Comparison of ENCODE assay signal across 17 cellular contexts in genomic region chr18:69890558-69890957, GRCh38. TPM values are rescaled to one million over a fixed set of nuclear protein-coding genes. Genes with fewer than 3 reads are reported as not detected.
DNase-seq lines count a peak whose midpoint lies in the region; ATAC-seq lines count a peak whose summit lies in the region.
"Had no signal": no experiment of that assay in that cellular context is flagged by ENCODE, and none has a peak within 500 bp of the region (broad histone marks: within the 10 kb centered on the region; RNA-seq: fewer than 3 reads in every experiment).

No MANE protein-coding gene starts in this region.

- intact Hi-C loops in activated CD4-positive, alpha-beta T cell treated with anti-CD3 and anti-CD28 coated beads for 36 hours (cut with DNase I, micrococcal nuclease): no loop called here
- intact Hi-C loops in activated T-helper 2 cell treated with anti-CD3 and anti-CD28 coated beads, Interferon-gamma antibody, Interleukin-2, Interleukin-4, amounts not matched to agents 10 μg/mL and 5 μg/mL and 100 μg/mL, durations not matched to agents 14 hours and 24 hours and 36 hours (cut with micrococcal nuclease): loop anchor here (1.0 kb wide), 1 partner anchor 55 kb away; no protein-coding TSS in a partner anchor

- peak overlapping the region; percentile 83 for H3K27ac Mint-ChIP-seq in activated CD4-positive, alpha-beta T cell treated with anti-CD3 and anti-CD28 coated beads for 36 hours
- no peak overlapping the region for H3K27ac Mint-ChIP-seq in activated CD4-positive, alpha-beta T cell treated with anti-CD3 and anti-CD28 coated beads, Interleukin-2, amount 10 ng/mL, durations not matched to agents 7 days and 5 days
- H3K27ac Mint-ChIP-seq in activated naive CD4-positive, alpha-beta T cell treated with anti-CD3 and anti-CD28 coated beads, Interleukin-2, amount 50 U/mL, for 72 hours: peak overlapping the region; percentile 91 to 96
- H3K27ac Mint-ChIP-seq in activated T-helper 2 cell treated with anti-CD3 and anti-CD28 coated beads, Interferon-gamma antibody, Interleukin-2, Interleukin-4, amounts not matched to agents 10 μg/mL and 5 μg/mL and 100 μg/mL, durations not matched to agents 14 hours and 24 hours and 36 hours: peak overlapping the region; percentile 96

- peaks cover 78% of the 10 kb centered on the region for H3K4me1 Mint-ChIP-seq in activated CD4-positive, alpha-beta T cell treated with anti-CD3 and anti-CD28 coated beads for 36 hours
- H3K4me1 Mint-ChIP-seq in activated CD4-positive, alpha-beta T cell treated with anti-CD3 and anti-CD28 coated beads, Interleukin-2, amount 10 ng/mL, durations not matched to agents 7 days and 5 days: peaks cover 71% of the 10 kb centered on the region
- peaks cover 73% of the 10 kb centered on the region for H3K4me1 Mint-ChIP-seq in activated T-helper 2 cell treated with anti-CD3 and anti-CD28 coated beads, Interferon-gamma antibody, Interleukin-2, Interleukin-4, amounts not matched to agents 10 μg/mL and 5 μg/mL and 100 μg/mL, durations not matched to agents 14 hours and 24 hours and 36 hours (ENCODE audit: low read depth)

- peaks cover 55% of the 10 kb centered on the region for H3K36me3 Mint-ChIP-seq in activated CD4-positive, alpha-beta T cell treated with anti-CD3 and anti-CD28 coated beads for 36 hours (ENCODE audit: low read depth)
- peaks cover 82% of the 10 kb centered on the region for H3K36me3 Mint-ChIP-seq in activated CD4-positive, alpha-beta T cell treated with anti-CD3 and anti-CD28 coated beads, Interleukin-2, amount 10 ng/mL, durations not matched to agents 7 days and 5 days (ENCODE audit: low read depth)
- H3K36me3 Mint-ChIP-seq in activated naive CD4-positive, alpha-beta T cell treated with anti-CD3 and anti-CD28 coated beads, Interleukin-2, amount 50 U/mL, for 72 hours: peaks cover 40 to 79% of the 10 kb centered on the region in 2 donors
- peaks cover 73% of the 10 kb centered on the region for H3K36me3 Mint-ChIP-seq in activated T-helper 2 cell treated with anti-CD3 and anti-CD28 coated beads, Interferon-gamma antibody, Interleukin-2, Interleukin-4, amounts not matched to agents 10 μg/mL and 5 μg/mL and 100 μg/mL, durations not matched to agents 14 hours and 24 hours and 36 hours (ENCODE audit: low read depth)

- CTCF ChIA-PET in activated CD4-positive, alpha-beta T cell treated with anti-CD3 and anti-CD28 coated beads for 36 hours (lab: Charles Lee): interaction anchor here (0.6 kb wide), 1 partner anchor 15 kb away, joined by 3 read pairs; no protein-coding TSS in a partner anchor
- CTCF ChIA-PET in activated CD4-positive, alpha-beta T cell treated with anti-CD3 and anti-CD28 coated beads, Interleukin-2, amount 10 ng/mL, durations not matched to agents 7 days and 5 days (lab: Charles Lee): no interaction called here

- ATAC-seq in activated CD4-positive, alpha-beta T cell treated with anti-CD3 and anti-CD28 coated beads for 36 hours: peak; percentile 48
- peak; percentile 63 to 69 for ATAC-seq in activated naive CD4-positive, alpha-beta T cell treated with anti-CD3 and anti-CD28 coated beads, Interleukin-2, amount 50 U/mL, for 72 hours
- peak; percentile 69 for ATAC-seq in stimulated activated naive CD8-positive, alpha-beta T cell treated with anti-CD3 and anti-CD28 coated beads, Interleukin-15, Interleukin-2, amounts not matched to agents 100 U/mL and 50 U/mL, for 24 hours
- ATAC-seq in HG03045 (IDR thresholded peaks at IDR 0.05; ENCODE audit: unreplicated experiment): no peak

- H3K4me3 Mint-ChIP-seq in activated CD4-positive, alpha-beta T cell treated with anti-CD3 and anti-CD28 coated beads for 36 hours: peak overlapping the region; percentile 18
- no peak overlapping the region for H3K4me3 Mint-ChIP-seq in activated CD4-positive, alpha-beta T cell treated with anti-CD3 and anti-CD28 coated beads, Interleukin-2, amount 10 ng/mL, durations not matched to agents 7 days and 5 days
- H3K4me3 Mint-ChIP-seq in activated T-helper 2 cell treated with anti-CD3 and anti-CD28 coated beads, Interferon-gamma antibody, Interleukin-2, Interleukin-4, amounts not matched to agents 10 μg/mL and 5 μg/mL and 100 μg/mL, durations not matched to agents 14 hours and 24 hours and 36 hours (ENCODE audit: low read depth): no peak overlapping the region

- no peak for DNase-seq in activated CD4-positive, alpha-beta T cell treated with anti-CD3 and anti-CD28 coated beads for 36 hours
- no peak for DNase-seq in activated CD4-positive, alpha-beta T cell treated with anti-CD3 and anti-CD28 coated beads, Interleukin-2, amount 10 ng/mL, durations not matched to agents 7 days and 5 days
- no peak for DNase-seq in activated naive CD4-positive, alpha-beta T cell treated with anti-CD3 and anti-CD28 coated beads, Interleukin-2, amount 50 U/mL, for 72 hours (ENCODE audit: low spot score in 2 of 2)
- DNase-seq in activated naive CD4-positive, alpha-beta T cell treated with anti-CD3 and anti-CD28 coated beads, Interleukin-2, amount 50 U/mL, for 16 hours: no peak
- no peak for DNase-seq in activated T-helper 2 cell treated with anti-CD3 and anti-CD28 coated beads, Interferon-gamma antibody, Interleukin-2, Interleukin-4, amounts not matched to agents 10 μg/mL and 5 μg/mL and 100 μg/mL, durations not matched to agents 14 hours and 24 hours and 36 hours (ENCODE audit: low spot score)
- no peak for DNase-seq in stimulated activated naive CD8-positive, alpha-beta T cell treated with anti-CD3 and anti-CD28 coated beads, Interleukin-15, Interleukin-2, amounts not matched to agents 100 U/mL and 50 U/mL, for 24 hours
- no peak for DNase-seq in activated CD4-positive, CD25-positive, alpha-beta regulatory T cell treated with anti-CD3 and anti-CD28 coated beads, Interleukin-2, amount 50 U/mL, for 72 hours
- DNase-seq: 8988T, DND-41, GOT3, KBM-7, NCI-H1417 treated with DMSO at 0.1 percent for 48 hours, NCI-H1930, NCI-H2171, NCI-H446 treated with DMSO at 0.1 percent for 48 hours, OCI-M1 had no signal

- POLR2A ChIA-PET in activated CD4-positive, alpha-beta T cell treated with anti-CD3 and anti-CD28 coated beads for 36 hours (lab: Charles Lee): no interaction called here
- POLR2A ChIA-PET in activated CD4-positive, alpha-beta T cell treated with anti-CD3 and anti-CD28 coated beads, Interleukin-2, amount 10 ng/mL, durations not matched to agents 7 days and 5 days (lab: Charles Lee): no interaction called here

- H3K9me3 Mint-ChIP-seq in activated CD4-positive, alpha-beta T cell treated with anti-CD3 and anti-CD28 coated beads for 36 hours (ENCODE audit: low read depth): peaks cover 12% of the 10 kb centered on the region
- H3K9me3 Mint-ChIP-seq in activated CD4-positive, alpha-beta T cell treated with anti-CD3 and anti-CD28 coated beads, Interleukin-2, amount 10 ng/mL, durations not matched to agents 7 days and 5 days: peaks cover 14% of the 10 kb centered on the region
- H3K9me3 Mint-ChIP-seq in activated naive CD4-positive, alpha-beta T cell treated with anti-CD3 and anti-CD28 coated beads, Interleukin-2, amount 50 U/mL, for 72 hours: peaks cover 14% of the 10 kb centered on the region in 2 donors
- peaks cover 18% of the 10 kb centered on the region for H3K9me3 Mint-ChIP-seq in activated T-helper 2 cell treated with anti-CD3 and anti-CD28 coated beads, Interferon-gamma antibody, Interleukin-2, Interleukin-4, amounts not matched to agents 10 μg/mL and 5 μg/mL and 100 μg/mL, durations not matched to agents 14 hours and 24 hours and 36 hours

- no peaks in the 10 kb centered on the region for H3K27me3 Mint-ChIP-seq in activated CD4-positive, alpha-beta T cell treated with anti-CD3 and anti-CD28 coated beads for 36 hours
- no peaks in the 10 kb centered on the region for H3K27me3 Mint-ChIP-seq in activated CD4-positive, alpha-beta T cell treated with anti-CD3 and anti-CD28 coated beads, Interleukin-2, amount 10 ng/mL, durations not matched to agents 7 days and 5 days
- H3K27me3 Mint-ChIP-seq in activated T-helper 2 cell treated with anti-CD3 and anti-CD28 coated beads, Interferon-gamma antibody, Interleukin-2, Interleukin-4, amounts not matched to agents 10 μg/mL and 5 μg/mL and 100 μg/mL, durations not matched to agents 14 hours and 24 hours and 36 hours (ENCODE audit: low read depth): no peaks in the 10 kb centered on the region

RNA-seq across cellular contexts. Expression of gene CD226, which starts 57.1 kb away (rescaled TPM):
- total RNA-seq in activated CD4-positive, alpha-beta T cell treated with anti-CD3 and anti-CD28 coated beads for 36 hours: 10 to 100 TPM; 53.3 to 56.9 TPM
- 100 to 1,000 TPM; 113 to 126 TPM for total RNA-seq in activated CD4-positive, alpha-beta T cell treated with anti-CD3 and anti-CD28 coated beads, Interleukin-2, amount 10 ng/mL, durations not matched to agents 7 days and 5 days
- 10 to 100 TPM; 42.4 to 86.5 TPM for total RNA-seq in activated naive CD4-positive, alpha-beta T cell treated with anti-CD3 and anti-CD28 coated beads, Interleukin-2, amount 50 U/mL, for 72 hours
- 81.5 and 85.3 TPM in 2 replicates for total RNA-seq in activated T-helper 2 cell treated with anti-CD3 and anti-CD28 coated beads, Interferon-gamma antibody, Interleukin-2, Interleukin-4, amounts not matched to agents 10 μg/mL and 5 μg/mL and 100 μg/mL, durations not matched to agents 14 hours and 24 hours and 36 hours
